Comparison of ENCODE assay signal across 8 cellular contexts in genomic region chr17:7841309-7841621, GRCh38. TPM values are rescaled to one million over a fixed set of nuclear protein-coding genes. Genes with fewer than 3 reads are reported as not detected.
DNase-seq lines count a peak whose midpoint lies in the region; ATAC-seq and TF ChIP-seq lines count a peak whose summit lies in the region.

No MANE protein-coding gene starts in this region.

- peaks cover 58% of the 10 kb centered on the region for H3K4me1 Mint-ChIP-seq in activated T-cell treated with anti-CD3 and anti-CD28 coated beads, Interleukin-2, amount 50 U/mL, for 24 hours (ENCODE audit: low read depth)

- H3K4me3 ChIP-seq in RWPE2 (ENCODE audit: severe bottlenecking) (peak overlapping the region; percentile 46), esophagus (ENCODE audit: low read depth in 1 of 2, low read length in 2 of 2) (peak overlapping the region; percentile 33 to 46), rectal smooth muscle tissue (ENCODE audit: low read length) (peak overlapping the region; percentile 90)

- peaks cover 44% of the 10 kb centered on the region for H3K36me3 Mint-ChIP-seq in activated T-cell treated with anti-CD3 and anti-CD28 coated beads, Interleukin-2, amount 50 U/mL, for 24 hours (ENCODE audit: low read depth)

- peaks cover 21% of the 10 kb centered on the region for H3K4me1 ChIP-seq in RWPE2 (ENCODE audit: insufficient read depth, poor library complexity, severe bottlenecking)
- H3K4me1 ChIP-seq in esophagus (ENCODE audit: control insufficient read depth in 2 of 2, insufficient read depth in 2 of 2, low read length in 1 of 2) = peaks cover 11 to 25% of the 10 kb centered on the region in 2 donors
- peaks cover 31% of the 10 kb centered on the region for H3K4me1 ChIP-seq in rectal smooth muscle tissue (ENCODE audit: control insufficient read depth, insufficient read depth, low read length)

- H3K27me3 Mint-ChIP-seq in activated T-cell treated with anti-CD3 and anti-CD28 coated beads, Interleukin-2, amount 50 U/mL, for 24 hours = no peaks in the 10 kb centered on the region

- DNase-seq in activated T-cell treated with anti-CD3 and anti-CD28 coated beads, Interleukin-2, amount 50 U/mL, for 24 hours = no peak
- DNase-seq in activated T-cell treated with anti-CD3 and anti-CD28 coated beads for 4 hours = no peak
- DNase-seq in RWPE2 (ENCODE audit: low spot score) = no peak

- H3K36me3 ChIP-seq in RWPE2 (ENCODE audit: low read depth) = peaks cover 20% of the 10 kb centered on the region
- peaks cover 0 to 6% of the 10 kb centered on the region in 2 donors for H3K36me3 ChIP-seq in esophagus (ENCODE audit: control insufficient read depth in 2 of 2, insufficient read depth in 2 of 2, low read length in 1 of 2)
- H3K36me3 ChIP-seq in rectal smooth muscle tissue (ENCODE audit: control insufficient read depth, insufficient read depth, low read length) = peaks cover 5% of the 10 kb centered on the region

- no peak for ATAC-seq in RWPE2 (ENCODE audit: low read depth)
- no peak for ATAC-seq in GM18873 (IDR thresholded peaks at IDR 0.05; ENCODE audit: low FRiP score, unreplicated experiment)
- no peak for ATAC-seq in HG03354 (IDR thresholded peaks at IDR 0.05; ENCODE audit: poor library complexity, severe bottlenecking, unreplicated experiment)
- ATAC-seq in HG02623 (IDR thresholded peaks at IDR 0.05; ENCODE audit: unreplicated experiment) = no peak

- H3K9me3 Mint-ChIP-seq in activated T-cell treated with anti-CD3 and anti-CD28 coated beads, Interleukin-2, amount 50 U/mL, for 24 hours = no peaks in the 10 kb centered on the region

- H3K27me3 ChIP-seq in RWPE2 (ENCODE audit: insufficient read depth, poor library complexity, severe bottlenecking) = no peaks in the 10 kb centered on the region
- no peaks in the 10 kb centered on the region for H3K27me3 ChIP-seq in esophagus (ENCODE audit: control insufficient read depth in 1 of 2, insufficient read depth in 2 of 2, low read length in 2 of 2)
- H3K27me3 ChIP-seq in rectal smooth muscle tissue (ENCODE audit: control insufficient read depth, insufficient read depth, low read length) = no peaks in the 10 kb centered on the region

- no peak for TF ChIP-seq CTCF in RWPE2 (IDR thresholded peaks at IDR 0.05; ENCODE audit: poor library complexity, severe bottlenecking)

- H3K9me3 ChIP-seq in RWPE2 (ENCODE audit: severe bottlenecking) (no peaks in the 10 kb centered on the region), esophagus (ENCODE audit: control insufficient read depth in 2 of 2, insufficient read depth in 1 of 2, low read depth in 1 of 2, low read length in 1 of 2) (no peaks in the 10 kb centered on the region)

- WGBS in esophagus, 2 donors = 7 to 9% methylated on average over 14 of the region's 14 CpGs

- peak overlapping the region; percentile 97 for H3K27ac ChIP-seq in RWPE2 (ENCODE audit: poor library complexity, severe bottlenecking)
- H3K27ac ChIP-seq in esophagus (ENCODE audit: low read depth in 2 of 2, low read length in 1 of 2) = peak overlapping the region; percentile 98 to 100
- peak overlapping the region; percentile 96 for H3K27ac ChIP-seq in rectal smooth muscle tissue (ENCODE audit: low read depth, low read length)

- peak overlapping the region; percentile 52 for H3K9ac ChIP-seq in rectal smooth muscle tissue (ENCODE audit: low read length)

- peak overlapping the region; percentile 100 for H3K27ac Mint-ChIP-seq in activated T-cell treated with anti-CD3 and anti-CD28 coated beads, Interleukin-2, amount 50 U/mL, for 24 hours

- peak overlapping the region; percentile 97 for H3K4me3 Mint-ChIP-seq in activated T-cell treated with anti-CD3 and anti-CD28 coated beads, Interleukin-2, amount 50 U/mL, for 24 hours

RNA-seq across cellular contexts. Expression of gene KDM6B, which starts 7.2 kb away (rescaled TPM):
- 1 to 10 TPM; 5.2 to 9.0 TPM for polyA plus RNA-seq in esophagus

RNA-seq across cellular contexts. Expression of gene TMEM88, which starts 13.6 kb away (rescaled TPM):
- polyA plus RNA-seq in esophagus = 1 to 10 TPM; 8.7 to 9.7 TPM

RNA-seq across cellular contexts. Expression of gene NAA38, which starts 16.1 kb away (rescaled TPM):
- 100 to 1,000 TPM; 108 to 122 TPM for polyA plus RNA-seq in esophagus

RNA-seq across cellular contexts. Expression of gene CYB5D1, which starts 16.5 kb away (rescaled TPM):
- polyA plus RNA-seq in esophagus = 1 to 10 TPM; 4.7 to 6.3 TPM

RNA-seq across cellular contexts. Expression of gene CHD3, which starts 47.3 kb away (rescaled TPM):
- polyA plus RNA-seq in esophagus = 10 to 100 TPM; 37.2 to 78.7 TPM

Comparison
In these comparisons a context has a peak if more than half of its experiments do, and no peak if none do; other contexts are left out.
1. H3K4me3 ChIP-seq: peak in every context shown above with its lines; median percentile 90 in rectal smooth muscle tissue; 46 in RWPE2; 40 in esophagus.